Comparison of ENCODE assay signal across 8 cellular contexts in genomic region chr11:1310772-1311468, GRCh38. TPM values are rescaled to one million over a fixed set of nuclear protein-coding genes. Genes with fewer than 3 reads are reported as not detected.
A peak's percentile ranks its signal among the peaks of the same experiment; 100 is the strongest.
DNase-seq lines count a peak whose midpoint lies in the region; ATAC-seq, FAIRE-seq and TF ChIP-seq lines count a peak whose summit lies in the region.

No MANE protein-coding gene starts in this region.

- POLR2A ChIA-PET in CD8-positive, alpha-beta memory T cell (lab: Charles Lee) = interaction anchor here (0.8 to 1.3 kb wide), 3 partner anchors 17 to 78 kb away, joined by 3 to 5 read pairs (median 4); partner anchors contain the start of gene BRSK2

- ATAC-seq in GM21529 (IDR thresholded peaks at IDR 0.05; ENCODE audit: unreplicated experiment) = no peak

- CTCF ChIA-PET in CD8-positive, alpha-beta memory T cell (lab: Charles Lee) = interaction anchor here (0.7 to 1.5 kb wide), 5 partner anchors 10 to 263 kb away, joined by 3 to 6 read pairs (median 4); no protein-coding TSS in a partner anchor

- peaks cover 0 to 16% (median 0%) of the 10 kb centered on the region in 3 donors for H3K36me3 Mint-ChIP-seq in CD8-positive, alpha-beta memory T cell
- peaks cover 5% of the 10 kb centered on the region for H3K36me3 Mint-ChIP-seq in activated naive CD4-positive, alpha-beta T cell treated with anti-CD3 and anti-CD28 coated beads, Interleukin-2, amount 50 U/mL, for 24 hours

- H3K36me3 ChIP-seq in CD8-positive, alpha-beta memory T cell (ENCODE audit: insufficient read depth, low read length) = no peaks in the 10 kb centered on the region
- peaks cover 24% of the 10 kb centered on the region for H3K36me3 ChIP-seq in NT2/D1 (ENCODE audit: insufficient read depth, insufficient read length, low read length)
- H3K36me3 ChIP-seq in neutrophil = no peaks in the 10 kb centered on the region

- peaks cover 34 to 42% (median 37%) of the 10 kb centered on the region in 3 donors for H3K4me1 Mint-ChIP-seq in CD8-positive, alpha-beta memory T cell
- peaks cover 35% of the 10 kb centered on the region for H3K4me1 Mint-ChIP-seq in activated naive CD4-positive, alpha-beta T cell treated with anti-CD3 and anti-CD28 coated beads, Interleukin-2, amount 50 U/mL, for 24 hours

- FAIRE-seq in D721Med (lab: Jason Lieb, UNC) = no peak

- H3K27me3 Mint-ChIP-seq in CD8-positive, alpha-beta memory T cell = no peaks in the 10 kb centered on the region
- H3K27me3 Mint-ChIP-seq in activated naive CD4-positive, alpha-beta T cell treated with anti-CD3 and anti-CD28 coated beads, Interleukin-2, amount 50 U/mL, for 24 hours = no peaks in the 10 kb centered on the region

- peak overlapping the region; percentile 83 for H3K4me3 ChIP-seq in CD8-positive, alpha-beta memory T cell (ENCODE audit: low read length)
- peak overlapping the region; percentile 77 for H3K4me3 ChIP-seq in NT2/D1 (ENCODE audit: insufficient read length, low read depth)
- peak overlapping the region; percentile 70 to 78 for H3K4me3 ChIP-seq in neutrophil (ENCODE audit: low read depth in 1 of 2, low read length in 1 of 2)

- H3K9me3 ChIP-seq in CD8-positive, alpha-beta memory T cell (ENCODE audit: low read length) = no peaks in the 10 kb centered on the region
- H3K9me3 ChIP-seq in NT2/D1 (ENCODE audit: insufficient read depth, low read length) (peaks cover 22% of the 10 kb centered on the region), neutrophil (no peaks in the 10 kb centered on the region)

- no peak overlapping the region for H3K27ac ChIP-seq in CD8-positive, alpha-beta memory T cell (ENCODE audit: low read depth, low read length)
- peak overlapping the region; percentile 96 for H3K27ac ChIP-seq in neutrophil

- peak; percentile 43 to 81 (median 55) for DNase-seq in CD8-positive, alpha-beta memory T cell
- DNase-seq in NT2/D1 (ENCODE audit: low read depth, low spot score) (no peak), hepatic stellate cell (ENCODE audit: low spot score) (no peak), D721Med (ENCODE audit: insufficient read length, low spot score) (no peak), NCI-H2196 (lab: John Stamatoyannopoulos, UW; ENCODE audit: unreplicated experiment) (no peak)

- H3K27ac Mint-ChIP-seq in CD8-positive, alpha-beta memory T cell = peak overlapping the region; percentile 89 to 99 (median 94)
- peak overlapping the region; percentile 94 for H3K27ac Mint-ChIP-seq in activated naive CD4-positive, alpha-beta T cell treated with anti-CD3 and anti-CD28 coated beads, Interleukin-2, amount 50 U/mL, for 24 hours

- H3K4me1 ChIP-seq in CD8-positive, alpha-beta memory T cell (ENCODE audit: insufficient read depth, low read length) = peaks cover 35% of the 10 kb centered on the region
- H3K4me1 ChIP-seq in NT2/D1 (ENCODE audit: insufficient read depth, insufficient read length) (peaks cover 2% of the 10 kb centered on the region), neutrophil (ENCODE audit: control insufficient read depth in 1 of 2, insufficient read depth in 1 of 2, low read depth in 1 of 2, low read length in 1 of 2) (peaks cover 53% of the 10 kb centered on the region in 2 experiments)

- H3K9ac ChIP-seq in NT2/D1 (ENCODE audit: insufficient read length, low read depth) = peak overlapping the region; percentile 98

- no peaks in the 10 kb centered on the region for H3K27me3 ChIP-seq in CD8-positive, alpha-beta memory T cell (ENCODE audit: insufficient read depth, low read length, poor library complexity, severe bottlenecking)
- peaks cover 6% of the 10 kb centered on the region for H3K27me3 ChIP-seq in NT2/D1 (ENCODE audit: insufficient read depth, insufficient read length)
- H3K27me3 ChIP-seq in neutrophil = no peaks in the 10 kb centered on the region

- H3K4me3 Mint-ChIP-seq in CD8-positive, alpha-beta memory T cell = peak overlapping the region; percentile 85 to 95 (median 90)
- peak overlapping the region; percentile 91 for H3K4me3 Mint-ChIP-seq in activated naive CD4-positive, alpha-beta T cell treated with anti-CD3 and anti-CD28 coated beads, Interleukin-2, amount 50 U/mL, for 24 hours

- H3K9me3 Mint-ChIP-seq in CD8-positive, alpha-beta memory T cell = no peaks in the 10 kb centered on the region
- peaks cover 12% of the 10 kb centered on the region for H3K9me3 Mint-ChIP-seq in activated naive CD4-positive, alpha-beta T cell treated with anti-CD3 and anti-CD28 coated beads, Interleukin-2, amount 50 U/mL, for 24 hours

- TF ChIP-seq CTCF in neutrophil (IDR thresholded peaks at IDR 0.05) (no peak), D721Med (IDR thresholded peaks at IDR 0.05; ENCODE audit: insufficient read depth, missing control alignments) (no peak)

RNA-seq across cellular contexts. Expression of gene TOLLIP, which starts 1.5 kb away (rescaled TPM):
- total RNA-seq in CD8-positive, alpha-beta memory T cell = 10 to 100 TPM; 36.3 to 41.8 TPM
- polyA plus RNA-seq in CD8-positive, alpha-beta memory T cell = 31.1 TPM

Comparison
In these comparisons a context has a peak if more than half of its experiments do, and no peak if none do; other contexts are left out.
1. DNase-seq: peak in CD8-positive, alpha-beta memory T cell (5 of 5); none in NT2/D1 (single experiment), hepatic stellate cell (single experiment), D721Med (single experiment) and NCI-H2196 (single experiment).
2. Peak in every context shown above with its lines, with median percentiles within 50 percentile points of each other: H3K4me3 ChIP-seq.